16 cellular contexts compared by ENCODE assay signal in the genomic region with DNA sequence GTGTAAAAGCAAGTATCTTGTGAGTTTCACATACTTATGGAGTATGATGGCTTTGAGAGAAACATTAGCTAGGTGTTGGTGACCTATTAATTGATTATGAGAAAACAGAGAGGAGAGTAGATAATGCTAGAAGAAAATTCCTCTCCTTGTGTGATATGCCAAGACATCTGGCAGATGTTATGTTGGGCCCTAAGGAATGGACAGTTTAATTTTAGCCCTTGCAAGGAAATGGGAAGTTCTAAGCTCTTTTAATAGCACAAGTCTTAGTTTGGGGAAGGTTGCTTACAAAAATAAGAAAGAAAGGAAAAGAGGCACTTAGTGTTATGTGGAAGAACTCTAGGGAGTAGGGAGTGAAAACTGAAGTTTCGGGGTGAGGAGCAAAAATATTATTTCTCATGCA. TPM values are rescaled to one million over a fixed set of nuclear protein-coding genes. Genes with fewer than 3 reads are reported as not detected.
A peak's percentile ranks its signal among the peaks of the same experiment; 100 is the strongest.
DNase-seq lines count a peak whose midpoint lies in the region; ATAC-seq and TF ChIP-seq lines count a peak whose summit lies in the region.
"Had no signal": no experiment of that assay in that cellular context is flagged by ENCODE, and none has a peak within 500 bp of the region (broad histone marks: within the 10 kb centered on the region; RNA-seq: fewer than 3 reads in every experiment).

No MANE protein-coding gene starts in this region.

- H3K27me3 ChIP-seq in RWPE2 (ENCODE audit: insufficient read depth, poor library complexity, severe bottlenecking) (no peaks in the 10 kb centered on the region), neural cell (ENCODE audit: insufficient read depth, low read depth, low read length) (no peaks in the 10 kb centered on the region)
- H3K27me3 ChIP-seq: MG63 had no signal

- no peaks in the 10 kb centered on the region for H3K9me2 ChIP-seq in neural cell (ENCODE audit: insufficient read depth, low read length)

- H3K4me1 ChIP-seq in RWPE2 (ENCODE audit: insufficient read depth, poor library complexity, severe bottlenecking): peaks cover 44% of the 10 kb centered on the region

- H3K36me3 ChIP-seq in RWPE2 (ENCODE audit: low read depth) (0 out of 2 replicates have a peak, but pooled peaks cover 3% of the 10 kb centered on the region), neural cell (ENCODE audit: insufficient read depth, low read length) (no peaks in the 10 kb centered on the region)
- H3K36me3 ChIP-seq: MG63 had no signal

- H4K20me1 ChIP-seq in neural cell (ENCODE audit: insufficient read depth): no peaks in the 10 kb centered on the region

- DNase-seq in RWPE2 (ENCODE audit: low spot score) (no peak), epithelial cell of prostate (ENCODE audit: low read depth, low spot score) (no peak), head of caudate nucleus (no peak), activated gamma-delta T cell (lab: John Stamatoyannopoulos, UW) (no peak), NCI-H2171 treated with DMSO at 0.1 percent for 48 hours (lab: John Stamatoyannopoulos, UW) (no peak)
- DNase-seq: activated CD8-positive, alpha-beta memory T cell treated with anti-CD3 and anti-CD28 coated beads, Interleukin-2, amount 50 U/mL, for 4 hours; cerebellar nuclear complex; NCI-H2081; occipital lobe; stimulated activated CD8-positive, alpha-beta memory T cell treated with anti-CD3 and anti-CD28 coated beads, Interleukin-4, amount 100 ng/mL, for 48 hours had no signal

- peak overlapping the region; percentile 47 for H3K27ac ChIP-seq in RWPE2 (ENCODE audit: poor library complexity, severe bottlenecking)
- H3K27ac ChIP-seq in epithelial cell of prostate: peak overlapping the region; percentile 20
- no peak overlapping the region for H3K27ac ChIP-seq in neural cell (ENCODE audit: low read length)
- H3K27ac ChIP-seq in temporal lobe (ENCODE audit: low read depth, low read length): peak overlapping the region; percentile 52

- peaks cover 19% of the 10 kb centered on the region for H3F3A ChIP-seq in neural cell (ENCODE audit: insufficient read depth, low read length, poor library complexity, severe bottlenecking)

- no peak for TF ChIP-seq EP300 in neural cell (conservative IDR thresholded peaks at IDR 0.05; ENCODE audit: poor library complexity, severe bottlenecking)

- H3K9me3 ChIP-seq in RWPE2 (ENCODE audit: severe bottlenecking) (no peaks in the 10 kb centered on the region), neural cell (ENCODE audit: low read length) (no peaks in the 10 kb centered on the region)
- H3K9me3 ChIP-seq: MG63 had no signal

- H2AFZ ChIP-seq in neural cell (ENCODE audit: low read depth, low read length): no peak overlapping the region

- H3K4me3 ChIP-seq in RWPE2 (ENCODE audit: severe bottlenecking) (no peak overlapping the region), neural cell (ENCODE audit: low read length) (peak overlapping the region; percentile 85)
- H3K4me3 ChIP-seq: lung, MG63 had no signal

- TF ChIP-seq CTCF in RWPE2 (IDR thresholded peaks at IDR 0.05; ENCODE audit: poor library complexity, severe bottlenecking) (no peak), neural cell (IDR thresholded peaks at IDR 0.05; ENCODE audit: poor library complexity, severe bottlenecking) (no peak)

- no peak overlapping the region for H3K4me2 ChIP-seq in neural cell (ENCODE audit: low read length)

- ATAC-seq in RWPE2 (ENCODE audit: low read depth): no peak
- ATAC-seq in GM21825 (IDR thresholded peaks at IDR 0.05; ENCODE audit: unreplicated experiment): no peak
- ATAC-seq: activated CD4-positive, CD25-positive, alpha-beta regulatory T cell treated with anti-CD3 and anti-CD28 coated beads, Interleukin-2, amount 50 U/mL, for 24 hours had no signal

- intact Hi-C loops in head of caudate nucleus (cut with DNase I): loop anchor here (10.0 kb wide), 1 partner anchor 583 kb away; no protein-coding TSS in a partner anchor

- TF ChIP-seq RAD21 in neural cell (conservative IDR thresholded peaks at IDR 0.05): no peak

- no peak overlapping the region for H3K9ac ChIP-seq in neural cell (ENCODE audit: low read length)

- H3K79me2 ChIP-seq in neural cell (replicated peaks; ENCODE audit: insufficient read depth, low read length): peaks cover 87% of the 10 kb centered on the region

TF ChIP-seq in neural cell, 6 proteins besides CTCF, POLR2A, EP300 and RAD21:
- TF ChIP-seq MXI1 (conservative IDR thresholded peaks at IDR 0.05; ENCODE audit: poor library complexity, severe bottlenecking) (no peak), EZH2 (IDR thresholded peaks at IDR 0.05; ENCODE audit: borderline replicate concordance, insufficient read depth, low read length, poor library complexity, severe bottlenecking) (no peak), POLR2AphosphoS5 (IDR thresholded peaks at IDR 0.05) (no peak), SMC3 (conservative IDR thresholded peaks at IDR 0.05; ENCODE audit: poor library complexity) (no peak), TAF1 (IDR thresholded peaks at IDR 0.05; ENCODE audit: low read depth) (no peak)
- TF ChIP-seq, protein P1, sequence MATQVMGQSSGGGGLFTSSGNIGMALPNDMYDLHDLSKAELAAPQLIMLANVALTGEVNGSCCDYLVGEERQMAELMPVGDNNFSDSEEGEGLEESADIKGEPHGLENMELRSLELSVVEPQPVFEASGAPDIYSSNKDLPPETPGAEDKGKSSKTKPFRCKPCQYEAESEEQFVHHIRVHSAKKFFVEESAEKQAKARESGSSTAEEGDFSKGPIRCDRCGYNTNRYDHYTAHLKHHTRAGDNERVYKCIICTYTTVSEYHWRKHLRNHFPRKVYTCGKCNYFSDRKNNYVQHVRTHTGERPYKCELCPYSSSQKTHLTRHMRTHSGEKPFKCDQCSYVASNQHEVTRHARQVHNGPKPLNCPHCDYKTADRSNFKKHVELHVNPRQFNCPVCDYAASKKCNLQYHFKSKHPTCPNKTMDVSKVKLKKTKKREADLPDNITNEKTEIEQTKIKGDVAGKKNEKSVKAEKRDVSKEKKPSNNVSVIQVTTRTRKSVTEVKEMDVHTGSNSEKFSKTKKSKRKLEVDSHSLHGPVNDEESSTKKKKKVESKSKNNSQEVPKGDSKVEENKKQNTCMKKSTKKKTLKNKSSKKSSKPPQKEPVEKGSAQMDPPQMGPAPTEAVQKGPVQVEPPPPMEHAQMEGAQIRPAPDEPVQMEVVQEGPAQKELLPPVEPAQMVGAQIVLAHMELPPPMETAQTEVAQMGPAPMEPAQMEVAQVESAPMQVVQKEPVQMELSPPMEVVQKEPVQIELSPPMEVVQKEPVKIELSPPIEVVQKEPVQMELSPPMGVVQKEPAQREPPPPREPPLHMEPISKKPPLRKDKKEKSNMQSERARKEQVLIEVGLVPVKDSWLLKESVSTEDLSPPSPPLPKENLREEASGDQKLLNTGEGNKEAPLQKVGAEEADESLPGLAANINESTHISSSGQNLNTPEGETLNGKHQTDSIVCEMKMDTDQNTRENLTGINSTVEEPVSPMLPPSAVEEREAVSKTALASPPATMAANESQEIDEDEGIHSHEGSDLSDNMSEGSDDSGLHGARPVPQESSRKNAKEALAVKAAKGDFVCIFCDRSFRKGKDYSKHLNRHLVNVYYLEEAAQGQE (IDR thresholded peaks at IDR 0.05; ENCODE audit: borderline replicate concordance): no peak
TF ChIP-seq in neural cell: peak in this region for 0.

RNA-seq across cellular contexts. Expression of a gene that starts 5.1 kb away (rescaled TPM):
- 9.1 and 15.8 TPM in 2 replicates for polyA plus RNA-seq in neural cell
- polyA minus RNA-seq in neural cell: 149 and 177 TPM in 2 replicates
- 78.7 TPM for total RNA-seq in temporal lobe
